ENCODE assay signal across 9 cellular contexts in genomic region chr13:41610426-41610825, GRCh38.
DNase-seq lines count a peak whose midpoint lies in the region; ATAC-seq and TF ChIP-seq lines count a peak whose summit lies in the region.
"Had no signal": no experiment of that assay in that cellular context is flagged by ENCODE, and none has a peak within 500 bp of the region (broad histone marks: within the 10 kb centered on the region; RNA-seq: fewer than 3 reads in every experiment).

No MANE protein-coding gene starts in this region.

- H3K27ac Mint-ChIP-seq in endothelial cell (ENCODE audit: unreplicated experiment): peak overlapping the region; percentile 14

- no peaks in the 10 kb centered on the region for H3K27me3 Mint-ChIP-seq in endothelial cell (ENCODE audit: unreplicated experiment)

- peaks cover 34% of the 10 kb centered on the region for H3K4me1 Mint-ChIP-seq in endothelial cell (ENCODE audit: unreplicated experiment)

- no peaks in the 10 kb centered on the region for H3K27me3 ChIP-seq in parathyroid adenoma (ENCODE audit: control insufficient read depth, insufficient read depth, low read length)

- no peaks in the 10 kb centered on the region for H3K36me3 ChIP-seq in parathyroid adenoma (ENCODE audit: control insufficient read depth, insufficient read depth, low read length)

- H3K4me1 ChIP-seq in parathyroid adenoma: no peaks in the 10 kb centered on the region

- H3K9me3 Mint-ChIP-seq in endothelial cell (ENCODE audit: unreplicated experiment): no peaks in the 10 kb centered on the region

- peak; percentile 82 for DNase-seq in DMS153 treated with DMSO at 0.1 percent for 48 hours (lab: John Stamatoyannopoulos, UW; ENCODE audit: unreplicated experiment)
- DNase-seq in NCI-H2107 treated with DMSO at 0.1 percent for 48 hours (lab: John Stamatoyannopoulos, UW; ENCODE audit: unreplicated experiment): peak; percentile 78
- DNase-seq in endothelial cell (ENCODE audit: low spot score): no peak
- DNase-seq in putamen (ENCODE audit: low spot score): no peak
- DNase-seq in left lobe of liver (ENCODE audit: low spot score): no peak
- DNase-seq: SHP77 had no signal

- no peak overlapping the region for H3K4me3 Mint-ChIP-seq in endothelial cell (ENCODE audit: unreplicated experiment)

- no peak overlapping the region for H3K4me2 ChIP-seq in parathyroid adenoma (ENCODE audit: low read length)

- peaks cover 2% of the 10 kb centered on the region for H3K36me3 Mint-ChIP-seq in endothelial cell (ENCODE audit: low read depth, unreplicated experiment)

- H2AFZ ChIP-seq in parathyroid adenoma: no peak overlapping the region

- H3K79me2 ChIP-seq in parathyroid adenoma: no peaks in the 10 kb centered on the region

- no peak overlapping the region for H3K9ac ChIP-seq in parathyroid adenoma

- H3K9me3 ChIP-seq in parathyroid adenoma (ENCODE audit: control insufficient read depth, low read length): no peaks in the 10 kb centered on the region

- H3K4me3 ChIP-seq in parathyroid adenoma (ENCODE audit: low read depth, low read length): no peak overlapping the region

- TF ChIP-seq CTCF in endothelial cell (IDR thresholded peaks at IDR 0.05; ENCODE audit: unreplicated experiment): no peak
- no peak for TF ChIP-seq CTCF in parathyroid adenoma (IDR thresholded peaks at IDR 0.05)

- ATAC-seq in HG03280 (IDR thresholded peaks at IDR 0.05; ENCODE audit: unreplicated experiment) (no peak), HG03097 (IDR thresholded peaks at IDR 0.05; ENCODE audit: low FRiP score, unreplicated experiment) (no peak), left lobe of liver (no peak)

- H3K27ac ChIP-seq in parathyroid adenoma: peak overlapping the region; percentile 8

Comparison
In these comparisons a context has a peak if more than half of its experiments do, and no peak if none do; other contexts are left out.
1. DNase-seq: peak in DMS153 treated with DMSO at 0.1 percent for 48 hours (single experiment) and NCI-H2107 treated with DMSO at 0.1 percent for 48 hours (single experiment); none in endothelial cell (single experiment), putamen (single experiment) and left lobe of liver (single experiment).